8 cellular contexts compared by ENCODE assay signal in the genomic region with DNA sequence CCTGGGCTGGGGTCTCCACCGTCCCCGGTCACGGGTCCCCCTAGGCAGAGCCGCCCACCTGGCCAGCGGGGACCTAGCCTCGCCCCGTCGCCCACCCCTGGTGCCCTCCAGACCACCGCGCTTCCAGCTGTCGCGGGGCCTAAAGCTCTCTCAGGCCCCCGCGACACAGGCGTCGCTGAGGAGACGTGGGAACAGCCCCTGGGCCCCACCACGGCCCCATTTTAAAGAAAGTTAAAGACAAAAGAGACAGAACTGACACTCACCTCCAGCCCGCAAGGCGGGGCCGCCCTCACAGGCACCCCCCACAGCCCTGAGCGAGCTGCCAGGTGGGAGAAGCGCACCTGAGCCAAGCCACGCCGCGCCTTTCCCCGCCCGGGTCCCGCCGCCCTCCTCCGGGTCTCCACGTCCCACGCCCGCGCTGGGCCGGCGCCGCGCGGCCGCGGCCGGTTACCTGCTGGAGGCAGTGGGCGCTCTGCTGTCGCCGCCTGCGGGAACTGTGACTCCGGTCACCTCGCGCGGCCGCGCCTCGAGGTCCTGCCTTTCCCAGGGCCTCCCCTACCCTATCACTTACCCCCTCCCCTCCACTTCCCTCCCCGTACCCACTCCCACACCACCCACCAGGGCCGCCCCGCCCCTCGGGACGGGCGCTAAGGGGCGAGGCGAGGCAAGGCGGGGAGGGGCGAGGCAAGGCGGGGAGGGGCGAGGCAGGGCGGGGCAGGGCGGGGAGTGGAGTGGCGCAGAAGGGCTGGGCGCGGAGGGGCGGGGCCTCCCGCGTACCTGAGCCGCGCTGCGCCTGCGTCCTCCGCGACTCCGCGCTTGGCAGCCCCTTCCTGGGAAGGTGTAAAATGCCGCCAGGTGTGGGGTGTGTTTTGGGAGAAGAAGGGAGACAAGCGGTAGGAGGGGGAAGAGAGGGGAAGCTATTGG. TPM values are rescaled to one million over a fixed set of nuclear protein-coding genes. Genes with fewer than 3 reads are reported as not detected.
DNase-seq lines count a peak whose midpoint lies in the region; ATAC-seq and TF ChIP-seq lines count a peak whose summit lies in the region.

No MANE protein-coding gene starts in this region.

- TF ChIP-seq CTCF in PC-3 (conservative IDR thresholded peaks at IDR 0.05; ENCODE audit: low read depth, low read length) (no peak), hepatocyte (IDR thresholded peaks at IDR 0.05; ENCODE audit: poor library complexity) (no peak)

- H3K36me3 ChIP-seq in PC-3 (ENCODE audit: low read depth, low read length): no peaks in the 10 kb centered on the region
- no peaks in the 10 kb centered on the region for H3K36me3 ChIP-seq in hepatocyte (replicated peaks; ENCODE audit: insufficient read depth, low read depth)

- H3K79me2 ChIP-seq in PC-3 (ENCODE audit: low read length) (0 out of 2 replicates have a peak, but pooled peaks cover 7% of the 10 kb centered on the region), hepatocyte (peaks cover 47% of the 10 kb centered on the region)

- POLR2A ChIA-PET in PC-3 (lab: Charles Lee; ENCODE audit: unreplicated experiment): no interaction called here

- H4K20me1 ChIP-seq in PC-3 (ENCODE audit: low read length) (no peaks in the 10 kb centered on the region), hepatocyte (ENCODE audit: insufficient read depth, poor library complexity, severe bottlenecking) (no peaks in the 10 kb centered on the region)

- H3K9me3 ChIP-seq in PC-3 (ENCODE audit: low read length) (no peaks in the 10 kb centered on the region), hepatocyte (ENCODE audit: low read depth) (no peaks in the 10 kb centered on the region)

- intact Hi-C loops in PC-3 (cut with micrococcal nuclease): no loop called here

- WGBS in hepatocyte (ENCODE audit: low lambda C conversion rate, missing lambda C conversion rate): 1% methylated on average over 42 of the region's 84 CpGs

- peak overlapping the region; percentile 69 for H3K9ac ChIP-seq in PC-3 (ENCODE audit: low read length)

- H3K27me3 ChIP-seq in PC-3 (ENCODE audit: low read length) (peaks cover 57% of the 10 kb centered on the region), hepatocyte (no peaks in the 10 kb centered on the region)

- H3K4me1 ChIP-seq in PC-3 (ENCODE audit: insufficient read depth, low read length): peaks cover 5% of the 10 kb centered on the region; the same call in 1 of the 2 replicates
- peaks cover 11% of the 10 kb centered on the region for H3K4me1 ChIP-seq in hepatocyte (ENCODE audit: insufficient read depth)

- DNase-seq in DMS 273 (lab: John Stamatoyannopoulos, UW; ENCODE audit: unreplicated experiment) (peak; percentile 77), DMS 273 treated with DMSO at 0.1 percent for 48 hours (lab: John Stamatoyannopoulos, UW) (no peak), PC-3 (peak; percentile 67), hepatocyte (ENCODE audit: low spot score) (peak; percentile 96), cortex of kidney (lab: John Stamatoyannopoulos, UW) (no peak)
- DNase-seq in activated naive CD4-positive, alpha-beta T cell treated with Interleukin-2 at 50 U/mL for 16 hours: peak; percentile 86

- peak overlapping the region; percentile 89 for H3K4me2 ChIP-seq in PC-3 (ENCODE audit: low read length)
- H3K4me2 ChIP-seq in hepatocyte: peak overlapping the region; percentile 75

- H2AFZ ChIP-seq in PC-3 (ENCODE audit: low read length): peak overlapping the region; percentile 82
- peak overlapping the region; percentile 79 for H2AFZ ChIP-seq in hepatocyte

- H3K4me3 ChIP-seq in PC-3 (ENCODE audit: low read length) (peak overlapping the region; percentile 66), hepatocyte (peak overlapping the region; percentile 54), skin epidermis (peak overlapping the region; percentile 50 to 90 (median 65))

- BruUV-seq in PC-3 (replicated peaks; lab: Mats Ljungman, UMichigan): no TSS peak

- CTCF ChIA-PET in PC-3 (lab: Charles Lee): no interaction called here

- H3K27ac ChIP-seq in PC-3 (ENCODE audit: low read length): no peak overlapping the region
- peak overlapping the region; percentile 89 for H3K27ac ChIP-seq in hepatocyte
- peak overlapping the region in 20 of 21 experiments; percentile 16 to 94 (median 84) for H3K27ac ChIP-seq in skin epidermis

- ATAC-seq in HG03457 (IDR thresholded peaks at IDR 0.05; ENCODE audit: unreplicated experiment): peak; percentile 38
- ATAC-seq in PC-3: peak; percentile 91

- no peaks in the 10 kb centered on the region for H3F3A ChIP-seq in PC-3 (ENCODE audit: low read length, unreplicated experiment)

- no peaks in the 10 kb centered on the region for H3K9me2 ChIP-seq in PC-3 (replicated peaks; ENCODE audit: low read length)
- H3K9me2 ChIP-seq in hepatocyte (replicated peaks; ENCODE audit: insufficient read depth): no peaks in the 10 kb centered on the region

RNA-seq across cellular contexts. Expression of gene TC2N, which starts 31.2 kb away (rescaled TPM):
- total RNA-seq in PC-3 (2014; rRNA removed) (3.7 and 6.2 TPM in 2 replicates), hepatocyte (72.6 and 77.2 TPM in 2 replicates)
- 19.1 and 22.0 TPM in 2 replicates for polyA plus RNA-seq in hepatocyte

Comparison
In these comparisons a context has a peak if more than half of its experiments do, and no peak if none do; other contexts are left out.
1. DNase-seq: peak in DMS 273 (single experiment), PC-3 (single experiment), activated naive CD4-positive, alpha-beta T cell treated with Interleukin-2 at 50 U/mL for 16 hours (single experiment) and hepatocyte (single experiment); none in DMS 273 treated with DMSO at 0.1 percent for 48 hours (single experiment) and cortex of kidney (single experiment).
2. RNA of gene TC2N, which starts 31.2 kb away (total RNA-seq): 72.6 to 77.2 TPM in hepatocyte; 3.7 to 6.2 TPM in PC-3; every median in the first group is over 10 times any median in the second.
3. Peak in every context shown above with its lines, with median percentiles within 50 percentile points of each other: H3K4me3 ChIP-seq.